In the genomic region with DNA sequence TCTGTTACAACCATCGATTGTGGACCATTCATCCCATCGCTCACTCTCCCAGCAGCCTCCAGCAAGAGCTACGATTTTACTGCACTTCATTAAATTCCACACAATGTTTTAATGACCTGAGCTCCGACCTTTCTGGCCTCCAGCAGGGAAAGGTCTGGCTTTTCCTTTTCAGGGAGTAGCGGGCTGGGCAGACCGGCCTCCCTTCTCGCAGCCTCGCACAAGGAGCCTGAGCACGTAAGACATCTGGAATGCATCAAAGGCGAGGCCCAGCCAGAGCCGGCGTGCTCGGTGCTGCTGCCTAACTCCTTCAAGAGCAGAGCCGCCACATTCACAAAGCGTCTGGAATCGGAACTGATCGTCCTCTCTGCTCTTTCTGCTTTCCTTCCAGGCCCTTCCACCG, we compare ENCODE assay signal across 12 cellular contexts. TPM values are rescaled to one million over a fixed set of nuclear protein-coding genes. Genes with fewer than 3 reads are reported as not detected.
DNase-seq lines count a peak whose midpoint lies in the region; ATAC-seq and TF ChIP-seq lines count a peak whose summit lies in the region.
"Had no signal": no experiment of that assay in that cellular context is flagged by ENCODE, and none has a peak within 500 bp of the region (broad histone marks: within the 10 kb centered on the region; RNA-seq: fewer than 3 reads in every experiment).

No MANE protein-coding gene starts in this region.

- no peaks in the 10 kb centered on the region for H3K9me3 ChIP-seq in prostate gland

- DNase-seq in AG20443 (ENCODE audit: low spot score) (peak; percentile 81), brain microvascular endothelial cell (peak; percentile 70), iris pigment epithelial cell (ENCODE audit: low read depth) (peak; percentile 88), prostate gland (ENCODE audit: low spot score) (no peak), SIG-M5 treated with dmso at 0.1 percent for 504 hours (lab: John Stamatoyannopoulos, UW; ENCODE audit: unreplicated experiment) (no peak), DMS 273 treated with DMSO at 0.1 percent for 48 hours (lab: John Stamatoyannopoulos, UW) (no peak), GDM1 (lab: John Stamatoyannopoulos, UW) (no peak)
- DNase-seq: activated CD4-positive, alpha-beta T cell treated with anti-CD3 and anti-CD28 coated beads, Interleukin-2, amount 50 U/mL, for 48 hours; stimulated activated CD4-positive, alpha-beta T cell treated with anti-CD3 and anti-CD28 coated beads, Interleukin-2, amount 100 ng/mL, for 24 hours; SW 1271 had no signal

- H3K4me1 ChIP-seq in prostate gland (replicated peaks): no peaks in the 10 kb centered on the region
- H3K4me1 ChIP-seq: BLaER1 had no signal

- no peak for ATAC-seq in HG03520 (IDR thresholded peaks at IDR 0.05; ENCODE audit: unreplicated experiment)

- no peak for TF ChIP-seq CTCF in brain microvascular endothelial cell (IDR thresholded peaks at IDR 0.05; ENCODE audit: low read depth, low read length, missing control alignments)
- no peak for TF ChIP-seq CTCF in prostate gland (IDR thresholded peaks at IDR 0.05)

- in situ Hi-C loops in brain microvascular endothelial cell (cut with HindIII; ENCODE audit: low pct_ligation_motif_present, low sequenced_read_pairs): no loop called here

- 60% methylated on average over 18 of the region's 18 CpGs for WGBS in prostate gland

- H3K27me3 ChIP-seq in brain microvascular endothelial cell (replicated peaks) (no peaks in the 10 kb centered on the region), prostate gland (replicated peaks; ENCODE audit: insufficient read depth) (no peaks in the 10 kb centered on the region)
- H3K27me3 ChIP-seq: BLaER1 had no signal

- TF ChIP-seq POLR2A in prostate gland (IDR thresholded peaks at IDR 0.05): no peak

- no peaks in the 10 kb centered on the region for H3K36me3 ChIP-seq in brain microvascular endothelial cell (replicated peaks)
- H3K36me3 ChIP-seq in prostate gland: peaks cover 0 to under 1% of the 10 kb centered on the region in 2 donors

- intact Hi-C loops in prostate gland (cut with DNase I): loop anchor here (5.0 kb wide), 1 partner anchor 33 kb away; a partner anchor contains a TSS

- H3K27ac ChIP-seq in brain microvascular endothelial cell (no peak overlapping the region), prostate gland (peak overlapping the region; percentile 53 to 59)
- H3K27ac ChIP-seq: BLaER1 had no signal

- H3K4me3 ChIP-seq in brain microvascular endothelial cell (ENCODE audit: low read depth, low read length) (no peak overlapping the region), prostate gland (no peak overlapping the region)
- H3K4me3 ChIP-seq: BLaER1 had no signal

RNA-seq across cellular contexts. Expression of a gene that starts 32.5 kb away (rescaled TPM):
- 1 to 10 TPM in 1 of 2 donors, under 1 TPM in 1; 0.27 to 6.5 TPM for total RNA-seq in prostate gland

Comparison
In these comparisons a context has a peak if more than half of its experiments do, and no peak if none do; other contexts are left out.
1. DNase-seq: peak in AG20443 (single experiment), brain microvascular endothelial cell (single experiment) and iris pigment epithelial cell (single experiment); none in prostate gland (single experiment), SIG-M5 treated with dmso at 0.1 percent for 504 hours (single experiment), DMS 273 treated with DMSO at 0.1 percent for 48 hours (single experiment) and GDM1 (single experiment).